10 cellular contexts compared by ENCODE assay signal in genomic region chr10:97179731-97180366, GRCh38. TPM values are rescaled to one million over a fixed set of nuclear protein-coding genes. Genes with fewer than 3 reads are reported as not detected.
DNase-seq lines count a peak whose midpoint lies in the region; ATAC-seq and TF ChIP-seq lines count a peak whose summit lies in the region.
"Had no signal": no experiment of that assay in that cellular context is flagged by ENCODE, and none has a peak within 500 bp of the region (broad histone marks: within the 10 kb centered on the region; RNA-seq: fewer than 3 reads in every experiment).

No MANE protein-coding gene starts in this region.

- H3K27me3 ChIP-seq in SU-DHL-6 (ENCODE audit: low read length) (no peaks in the 10 kb centered on the region), right cardiac atrium (ENCODE audit: control insufficient read depth, insufficient read depth) (no peaks in the 10 kb centered on the region)

- H3K36me3 ChIP-seq in SU-DHL-6 (ENCODE audit: low read length), result no peaks in the 10 kb centered on the region

- H3K4me3 ChIP-seq in SU-DHL-6 (ENCODE audit: insufficient read depth, low read length, poor library complexity, severe bottlenecking) (no peak overlapping the region), right cardiac atrium (ENCODE audit: low read length) (peak overlapping the region; percentile 7)
- H3K4me3 ChIP-seq: mucosa of descending colon had no signal

- no peak overlapping the region for H3K9ac ChIP-seq in SU-DHL-6 (ENCODE audit: low read length)

- H3K27ac ChIP-seq in SU-DHL-6 (ENCODE audit: low read depth, low read length) (no peak overlapping the region), right cardiac atrium (ENCODE audit: low read length) (no peak overlapping the region)
- H3K27ac ChIP-seq: VCaP had no signal

- ATAC-seq in right cardiac atrium (peak; percentile 48 to 70), GM19324 (IDR thresholded peaks at IDR 0.05; ENCODE audit: low FRiP score, unreplicated experiment) (no peak), HG03025 (IDR thresholded peaks at IDR 0.05; ENCODE audit: low FRiP score, unreplicated experiment) (no peak)
- ATAC-seq: mucosa of descending colon had no signal

- intact Hi-C loops in right cardiac atrium (cut with DNase I), result no loop called here

- 19% methylated on average over 26 of the region's 26 CpGs for WGBS in right cardiac atrium

- no peaks in the 10 kb centered on the region for H3K9me2 ChIP-seq in SU-DHL-6 (replicated peaks; ENCODE audit: insufficient read depth, low read length)

- POLR2A ChIA-PET in GM10248 (lab: Yijun Ruan, JAX), result no interaction called here

- H3F3A ChIP-seq in SU-DHL-6 (ENCODE audit: insufficient read depth), result no peaks in the 10 kb centered on the region

- H3K9me3 ChIP-seq in SU-DHL-6 (ENCODE audit: insufficient read depth, low read length), result no peaks in the 10 kb centered on the region
- no peaks in the 10 kb centered on the region for H3K9me3 ChIP-seq in right cardiac atrium (ENCODE audit: control insufficient read depth, low read length)
- H3K9me3 ChIP-seq: mucosa of descending colon had no signal

- no peaks in the 10 kb centered on the region for H4K20me1 ChIP-seq in SU-DHL-6 (ENCODE audit: low read depth, low read length)

- DNase-seq in stimulated activated CD4-positive, alpha-beta T cell treated with anti-CD3 and anti-CD28 coated beads, Interleukin-1b, Interleukin-23, amount 100 ng/mL, for 48 hours, result peak; percentile 6
- no peak for DNase-seq in stimulated activated CD4-positive, alpha-beta T cell treated with anti-CD3 and anti-CD28 coated beads, Interleukin-4, amount 100 ng/mL, for 1 hour
- DNase-seq in right cardiac atrium (peak; percentile 37 to 77 (median 74)), NCI-H510A (lab: John Stamatoyannopoulos, UW) (no peak), GM10248 (ENCODE audit: extremely low spot score) (no peak)
- DNase-seq: mucosa of descending colon had no signal

- TF ChIP-seq CTCF in SU-DHL-6 (IDR thresholded peaks at IDR 0.05; ENCODE audit: insufficient read depth, low read length, poor library complexity, severe bottlenecking) (peak; percentile 14), GM10248 (IDR thresholded peaks at IDR 0.05; ENCODE audit: control extremely low read depth, extremely low read depth, low read depth, missing control alignments) (no peak)

- no peaks in the 10 kb centered on the region for H3K79me2 ChIP-seq in SU-DHL-6 (ENCODE audit: insufficient read depth, low read length)

- CTCF ChIA-PET in GM10248 (lab: Yijun Ruan, JAX), result interaction anchor here (1.0 to 8.1 kb wide), 6 partner anchors 18 to 142 kb away, joined by 3 to 38 read pairs (median 4); no protein-coding TSS in a partner anchor

- H3K4me2 ChIP-seq in SU-DHL-6 (ENCODE audit: low read depth, low read length, poor library complexity, severe bottlenecking), result no peak overlapping the region

- no peaks in the 10 kb centered on the region for H3K4me1 ChIP-seq in right cardiac atrium (ENCODE audit: control insufficient read depth, insufficient read depth, low read length)

- H2AFZ ChIP-seq in SU-DHL-6 (ENCODE audit: low read depth, low read length, severe bottlenecking), result no peak overlapping the region

RNA-seq across cellular contexts. Expression of gene SLIT1, which starts 5.9 kb away (rescaled TPM):
- under 1 TPM; 0.11 to 0.29 (median 0.17) TPM for total RNA-seq in right cardiac atrium
- polyA plus RNA-seq in right cardiac atrium, result 0.16 TPM

Comparison
In these comparisons a context has a peak if more than half of its experiments do, and no peak if none do; other contexts are left out.
1. DNase-seq: peak in stimulated activated CD4-positive, alpha-beta T cell treated with anti-CD3 and anti-CD28 coated beads, Interleukin-1b, Interleukin-23, amount 100 ng/mL, for 48 hours (single experiment) and right cardiac atrium (3 of 3); none in stimulated activated CD4-positive, alpha-beta T cell treated with anti-CD3 and anti-CD28 coated beads, Interleukin-4, amount 100 ng/mL, for 1 hour (single experiment), NCI-H510A (single experiment) and GM10248 (single experiment).
2. ATAC-seq: peak in right cardiac atrium (2 of 2); none in GM19324 (single experiment) and HG03025 (single experiment).